In the genomic region with DNA sequence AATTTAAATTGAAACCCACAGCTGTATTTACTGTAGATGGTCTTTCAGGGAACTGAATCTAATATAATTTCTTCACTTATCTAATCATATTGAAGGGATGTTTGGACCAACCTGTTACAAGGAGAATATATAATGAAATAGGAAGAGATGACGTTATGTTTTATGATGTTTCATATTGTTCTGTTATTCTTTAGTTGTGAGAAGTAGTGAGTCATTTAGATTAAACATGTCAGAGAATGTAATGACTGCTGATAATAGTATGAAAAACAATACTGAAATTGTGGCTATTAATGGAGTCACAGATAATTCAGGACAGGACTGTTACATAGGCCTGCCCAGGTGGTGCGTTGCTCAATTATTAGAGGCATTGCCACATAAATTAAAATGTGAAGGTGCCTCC, we compare ENCODE assay signal across 27 cellular contexts.
"Had no signal": no experiment of that assay in that cellular context is flagged by ENCODE, and none has a peak within 500 bp of the region (broad histone marks: within the 10 kb centered on the region; RNA-seq: fewer than 3 reads in every experiment).

No MANE protein-coding gene starts in this region.

- ATAC-seq: activated CD8-positive, alpha-beta T cell treated with anti-CD3 and anti-CD28 coated beads for 36 hours; activated T-cell treated with anti-CD3 and anti-CD28 coated beads, Interleukin-2, amount 50 U/mL, for 4 hours; activated T-helper 17 cell treated with anti-CD3 and anti-CD28 coated beads, Interleukin-2, amount 50 U/mL, for 72 hours; foreskin keratinocyte; heart left ventricle; left lung; lower lobe of right lung; natural killer cell had no signal

- DNase-seq: activated B cell treated with CpG ODN at 0.5 μM for 24 hours; activated CD4-positive, alpha-beta T cell treated with anti-CD3 and anti-CD28 coated beads, Interleukin-2, amount 50 U/mL, for 1 hour; activated CD8-positive, alpha-beta T cell treated with anti-CD3 and anti-CD28 coated beads for 36 hours; activated gamma-delta T cell treated with Interleukin-2 at 50 U/mL for 16 hours; activated naive CD4-positive, alpha-beta T cell treated with anti-CD3 and anti-CD28 coated beads, Interleukin-2, amount 50 U/mL, for 16 hours; activated T-cell treated with anti-CD3 and anti-CD28 coated beads, Interleukin-2, amount 50 U/mL, for 4 hours; amygdala; dermis blood vessel endothelial cell; effector CD4-positive, alpha-beta T cell; erythroblast; foreskin keratinocyte; heart left ventricle; hypothalamus; immature natural killer cell; left lung; lower lobe of right lung; mesenchymal stem cell; natural killer cell; occipital lobe; T-helper 1 cell; trophoblast cell had no signal

- H3K4me1 ChIP-seq: foreskin keratinocyte, heart left ventricle, left lung, lower lobe of right lung, neural progenitor cell, right atrium auricular region had no signal

- FAIRE-seq: colon, urothelium cell line had no signal

- H3K9me3 ChIP-seq: heart left ventricle, left lung, lower lobe of right lung, thoracic aorta had no signal

- H3K27ac ChIP-seq: foreskin keratinocyte, heart left ventricle, left lung, lower lobe of right lung, neural progenitor cell, right atrium auricular region, thoracic aorta had no signal

- H3K4me2 ChIP-seq: neural progenitor cell had no signal

- H2AFZ ChIP-seq: neural progenitor cell had no signal

- H3K36me3 ChIP-seq: heart left ventricle, left lung, lower lobe of right lung, neural progenitor cell, right atrium auricular region, thoracic aorta had no signal

- H3K27me3 ChIP-seq: foreskin keratinocyte, heart left ventricle, left lung, neural progenitor cell, right atrium auricular region had no signal

- H3K9ac ChIP-seq: neural progenitor cell had no signal

- H3K4me3 ChIP-seq: heart left ventricle, left lung, lower lobe of right lung, neural progenitor cell, right atrium auricular region, thoracic aorta had no signal
